ENCODE assay signal across 16 cellular contexts in the genomic region with DNA sequence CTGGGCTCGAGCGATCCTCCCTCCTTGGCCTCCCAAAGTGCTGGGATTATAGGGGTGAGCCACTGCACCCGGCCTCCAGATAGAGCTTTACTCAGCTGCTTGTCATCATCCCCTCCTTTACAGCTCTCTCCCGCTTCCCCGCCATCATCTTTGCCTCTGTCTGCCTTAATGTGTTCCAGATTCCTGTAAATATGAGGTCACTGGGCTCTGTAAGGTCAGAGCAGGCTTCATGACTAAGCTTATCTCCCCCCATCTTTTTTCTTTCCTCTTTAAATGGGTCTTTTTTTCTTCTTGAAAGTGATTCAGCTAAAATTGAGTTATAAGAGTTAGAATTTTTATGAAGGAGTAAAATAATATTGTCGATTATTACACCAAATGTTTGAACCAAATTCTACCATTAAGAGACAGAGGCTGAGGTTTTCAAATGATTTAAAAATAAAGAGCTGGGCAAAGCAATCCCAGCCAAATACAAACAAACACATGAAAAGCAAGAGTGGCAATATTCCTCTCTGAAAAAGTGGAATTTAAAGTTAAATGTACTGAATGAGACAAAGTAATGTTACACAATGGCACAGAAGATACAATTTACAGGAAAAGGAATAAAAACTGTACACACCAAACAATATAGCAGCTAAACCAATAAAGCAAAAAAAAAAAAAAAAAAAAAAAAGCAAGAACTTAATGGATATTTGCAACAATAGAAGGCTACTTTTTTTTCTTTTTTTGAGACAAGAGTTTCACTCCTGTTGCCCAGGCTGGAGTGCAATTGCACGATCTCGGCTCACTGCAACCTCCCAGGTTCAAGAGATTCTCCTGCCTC.
DNase-seq lines count a peak whose midpoint lies in the region; ATAC-seq and TF ChIP-seq lines count a peak whose summit lies in the region.
"Had no signal": no experiment of that assay in that cellular context is flagged by ENCODE, and none has a peak within 500 bp of the region (broad histone marks: within the 10 kb centered on the region; RNA-seq: fewer than 3 reads in every experiment).

No MANE protein-coding gene starts in this region.

- CTCF ChIA-PET in RWPE1 (lab: Yijun Ruan, JAX), result interaction anchor here (0.6 to 0.8 kb wide), 2 partner anchors 28 to 45 kb away, joined by 3 to 8 read pairs; no protein-coding TSS in a partner anchor
- CTCF ChIA-PET in GM10248 (lab: Yijun Ruan, JAX), result interaction anchor here (0.6 to 1.6 kb wide), 4 partner anchors 10 to 1803 kb away, joined by 3 to 4 read pairs (median 3); no protein-coding TSS in a partner anchor
- CTCF ChIA-PET in activated CD8-positive, alpha-beta memory T cell treated with anti-CD3 and anti-CD28 coated beads, Interleukin-2, amount 10 ng/mL, durations not matched to agents 7 days and 5 days (lab: Charles Lee), result interaction anchor here (0.6 to 1.7 kb wide), 2 partner anchors 70 to 1871 kb away, joined by 3 read pairs; no protein-coding TSS in a partner anchor

- no peaks in the 10 kb centered on the region for H3K27me3 ChIP-seq in prostate gland (replicated peaks; ENCODE audit: insufficient read depth)
- H3K27me3 ChIP-seq: testis had no signal

- H3K4me1 ChIP-seq in prostate gland (replicated peaks), result peaks cover 5% of the 10 kb centered on the region

- TF ChIP-seq POLR2A in prostate gland (IDR thresholded peaks at IDR 0.05), result no peak

- DNase-seq in Daoy (ENCODE audit: low read depth), result peak; percentile 91
- peak; percentile 38 for DNase-seq in RWPE1 (ENCODE audit: low spot score)
- peak; percentile 98 for DNase-seq in fibroblast of mammary gland (ENCODE audit: low read depth)
- DNase-seq in prostate gland (ENCODE audit: low spot score), result no peak
- DNase-seq in GM10248 (ENCODE audit: extremely low spot score), result no peak
- no peak for DNase-seq in activated CD4-positive, alpha-beta T cell treated with anti-CD3 and anti-CD28 coated beads, Interleukin-2, amount 50 U/mL, for 1 hour
- no peak for DNase-seq in activated CD8-positive, alpha-beta memory T cell treated with anti-CD3 and anti-CD28 coated beads, Interleukin-2, amount 10 ng/mL, durations not matched to agents 7 days and 5 days
- DNase-seq: activated CD4-positive, alpha-beta T cell treated with anti-CD3 and anti-CD28 coated beads for 4 hours; activated naive CD8-positive, alpha-beta T cell treated with anti-CD3 and anti-CD28 coated beads, Interleukin-2, amount 10 ng/mL, durations not matched to agents 7 days and 5 days; H9; natural killer cell; NCI-H2029; RPMI8226; stimulated activated CD4-positive, alpha-beta T cell treated with anti-CD3 and anti-CD28 coated beads, Interleukin-4, amount 100 ng/mL, for 4 hours; testis had no signal

- no peaks in the 10 kb centered on the region for H3K4me1 Mint-ChIP-seq in activated CD8-positive, alpha-beta memory T cell treated with anti-CD3 and anti-CD28 coated beads, Interleukin-2, amount 10 ng/mL, durations not matched to agents 7 days and 5 days
- H3K4me1 Mint-ChIP-seq: activated naive CD8-positive, alpha-beta T cell treated with anti-CD3 and anti-CD28 coated beads, Interleukin-2, amount 10 ng/mL, durations not matched to agents 7 days and 5 days; natural killer cell had no signal

- no peaks in the 10 kb centered on the region for H3K36me3 Mint-ChIP-seq in activated CD8-positive, alpha-beta memory T cell treated with anti-CD3 and anti-CD28 coated beads, Interleukin-2, amount 10 ng/mL, durations not matched to agents 7 days and 5 days
- H3K36me3 Mint-ChIP-seq: activated naive CD8-positive, alpha-beta T cell treated with anti-CD3 and anti-CD28 coated beads, Interleukin-2, amount 10 ng/mL, durations not matched to agents 7 days and 5 days; natural killer cell had no signal

- intact Hi-C loops in prostate gland (cut with DNase I), result no loop called here

- H3K27me3 Mint-ChIP-seq in activated CD8-positive, alpha-beta memory T cell treated with anti-CD3 and anti-CD28 coated beads, Interleukin-2, amount 10 ng/mL, durations not matched to agents 7 days and 5 days, result peaks cover 31% of the 10 kb centered on the region

- H3K27ac ChIP-seq in RWPE1 (no peak overlapping the region), prostate gland (peak overlapping the region; percentile 1 to 31)

- H3K4me3 ChIP-seq in fibroblast of mammary gland (ENCODE audit: control insufficient read depth, low read depth, low read length), result no peak overlapping the region
- no peak overlapping the region for H3K4me3 ChIP-seq in prostate gland
- H3K4me3 ChIP-seq: testis had no signal

- no peak for ATAC-seq in GM21576 (IDR thresholded peaks at IDR 0.05; ENCODE audit: unreplicated experiment)
- ATAC-seq in activated CD8-positive, alpha-beta memory T cell treated with anti-CD3 and anti-CD28 coated beads, Interleukin-2, amount 10 ng/mL, durations not matched to agents 7 days and 5 days, result no peak
- ATAC-seq: natural killer cell had no signal

- no peaks in the 10 kb centered on the region for H3K9me3 ChIP-seq in prostate gland
- H3K9me3 ChIP-seq: testis had no signal

- 75% methylated on average over 8 of the region's 8 CpGs for WGBS in prostate gland

- POLR2A ChIA-PET in RWPE1 (lab: Yijun Ruan, JAX; ENCODE audit: low non-redundant PET) (no interaction called here), GM10248 (lab: Yijun Ruan, JAX) (interaction anchor here (0.6 kb wide), 1 partner anchor 404 kb away, joined by 10 read pairs; no protein-coding TSS in a partner anchor)

- no peak overlapping the region for H3K27ac Mint-ChIP-seq in activated CD8-positive, alpha-beta memory T cell treated with anti-CD3 and anti-CD28 coated beads, Interleukin-2, amount 10 ng/mL, durations not matched to agents 7 days and 5 days
- H3K27ac Mint-ChIP-seq: activated naive CD8-positive, alpha-beta T cell treated with anti-CD3 and anti-CD28 coated beads, Interleukin-2, amount 10 ng/mL, durations not matched to agents 7 days and 5 days; H9; natural killer cell had no signal

- H3K4me3 Mint-ChIP-seq in activated CD8-positive, alpha-beta memory T cell treated with anti-CD3 and anti-CD28 coated beads, Interleukin-2, amount 10 ng/mL, durations not matched to agents 7 days and 5 days, result no peak overlapping the region
- H3K4me3 Mint-ChIP-seq: activated naive CD8-positive, alpha-beta T cell treated with anti-CD3 and anti-CD28 coated beads, Interleukin-2, amount 10 ng/mL, durations not matched to agents 7 days and 5 days; H9; natural killer cell had no signal

- TF ChIP-seq CTCF in RWPE1 (conservative IDR thresholded peaks at IDR 0.05; ENCODE audit: low read depth), result no peak
- TF ChIP-seq CTCF in fibroblast of mammary gland (conservative IDR thresholded peaks at IDR 0.05; ENCODE audit: control insufficient read depth, insufficient read depth, low read depth, low read length), result no peak
- no peak for TF ChIP-seq CTCF in prostate gland (IDR thresholded peaks at IDR 0.05)
- no peak for TF ChIP-seq CTCF in GM10248 (IDR thresholded peaks at IDR 0.05; ENCODE audit: control extremely low read depth, extremely low read depth, low read depth, missing control alignments)

- H3K36me3 ChIP-seq in prostate gland, result no peaks in the 10 kb centered on the region

- H3K9me3 Mint-ChIP-seq in activated CD8-positive, alpha-beta memory T cell treated with anti-CD3 and anti-CD28 coated beads, Interleukin-2, amount 10 ng/mL, durations not matched to agents 7 days and 5 days (ENCODE audit: low read depth), result no peaks in the 10 kb centered on the region
- H3K9me3 Mint-ChIP-seq: activated naive CD8-positive, alpha-beta T cell treated with anti-CD3 and anti-CD28 coated beads, Interleukin-2, amount 10 ng/mL, durations not matched to agents 7 days and 5 days; H9; natural killer cell had no signal

Comparison
In these comparisons a context has a peak if more than half of its experiments do, and no peak if none do; other contexts are left out.
1. DNase-seq: peak in Daoy (single experiment), RWPE1 (single experiment) and fibroblast of mammary gland (single experiment); none in prostate gland (single experiment), GM10248 (single experiment), activated CD4-positive, alpha-beta T cell treated with anti-CD3 and anti-CD28 coated beads, Interleukin-2, amount 50 U/mL, for 1 hour (single experiment) and activated CD8-positive, alpha-beta memory T cell treated with anti-CD3 and anti-CD28 coated beads, Interleukin-2, amount 10 ng/mL, durations not matched to agents 7 days and 5 days (single experiment).